ENCODE assay signal across 8 cellular contexts in the genomic region with DNA sequence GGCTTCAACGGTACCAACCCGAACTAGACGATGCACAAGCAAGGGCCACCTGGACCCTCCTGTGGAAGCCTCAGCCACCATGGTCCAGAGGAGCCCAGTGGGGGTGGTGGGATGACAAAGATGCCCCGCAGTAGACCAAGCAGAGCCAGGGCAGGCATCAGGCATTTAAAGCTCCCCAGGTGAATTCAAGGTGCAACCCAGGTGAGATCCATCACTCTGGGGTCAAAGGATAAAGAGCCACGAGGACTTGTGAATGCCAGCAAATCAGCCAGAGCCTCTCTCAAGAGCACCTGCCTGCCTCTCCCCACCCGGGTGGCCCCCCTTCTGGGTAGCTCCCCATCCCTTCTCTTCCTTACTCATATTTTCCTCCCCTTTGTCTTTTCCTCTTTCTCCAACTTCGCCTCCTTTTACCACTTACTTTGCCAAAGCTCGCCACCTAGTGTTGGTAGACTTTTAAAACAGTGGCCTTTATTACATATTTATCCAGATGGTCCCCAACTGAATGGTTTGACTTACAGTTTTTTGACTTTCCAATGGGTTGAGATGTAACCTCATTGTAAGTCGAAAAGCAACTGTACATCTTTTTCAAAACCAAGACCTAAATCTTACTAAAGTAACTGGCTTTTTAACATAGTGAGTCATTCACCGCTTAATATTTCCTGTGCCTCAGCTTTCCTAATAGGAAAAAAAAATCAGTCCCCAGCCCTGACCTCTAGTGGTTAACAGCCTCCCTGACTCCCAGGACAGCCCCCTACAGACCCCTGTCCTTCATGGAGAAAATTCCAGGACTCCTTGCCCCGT. TPM values are rescaled to one million over a fixed set of nuclear protein-coding genes. Genes with fewer than 3 reads are reported as not detected.
A peak's percentile ranks its signal among the peaks of the same experiment; 100 is the strongest.
DNase-seq lines count a peak whose midpoint lies in the region; ATAC-seq and TF ChIP-seq lines count a peak whose summit lies in the region.

No MANE protein-coding gene starts in this region.

- H3K9me2 ChIP-seq in hepatocyte (replicated peaks; ENCODE audit: insufficient read depth) = no peaks in the 10 kb centered on the region

- no peaks in the 10 kb centered on the region for H3K79me2 ChIP-seq in hepatocyte

- H3K36me3 ChIP-seq in ascending aorta (no peaks in the 10 kb centered on the region), hepatocyte (replicated peaks; ENCODE audit: insufficient read depth, low read depth) (no peaks in the 10 kb centered on the region)

- H3K27me3 ChIP-seq in ascending aorta (no peaks in the 10 kb centered on the region), hepatocyte (no peaks in the 10 kb centered on the region)

- no peak overlapping the region for H2AFZ ChIP-seq in hepatocyte

- WGBS in hepatocyte (ENCODE audit: low lambda C conversion rate, missing lambda C conversion rate) = 49% methylated on average over 11 of the region's 11 CpGs

- ATAC-seq in GM19324 (IDR thresholded peaks at IDR 0.05; ENCODE audit: low FRiP score, unreplicated experiment) = no peak
- no peak for ATAC-seq in GM21423 (IDR thresholded peaks at IDR 0.05; ENCODE audit: unreplicated experiment)

- DNase-seq in AG09319 (ENCODE audit: extremely low read depth, low read depth) (no peak), GM04504 (ENCODE audit: low read depth) (peak; percentile 24), NCI-H460 (ENCODE audit: extremely low read depth, low read depth) (peak; percentile 33), ascending aorta (ENCODE audit: low spot score in 2 of 2) (peak in 1 of 2 donors; percentile 61), hepatocyte (ENCODE audit: low spot score) (peak; percentile 69), stromal cell of bone marrow (ENCODE audit: low read depth) (peak; percentile 46)

- H3K27ac ChIP-seq in ascending aorta (no peak overlapping the region), hepatocyte (no peak overlapping the region)

- intact Hi-C loops in ascending aorta (cut with DNase I) = loop anchor here (2.0 kb wide), 1 partner anchor 149 kb away; no protein-coding TSS in a partner anchor

- H3K4me1 ChIP-seq in ascending aorta (no peaks in the 10 kb centered on the region), hepatocyte (ENCODE audit: insufficient read depth) (no peaks in the 10 kb centered on the region)

- no peak overlapping the region for H3K4me3 ChIP-seq in ascending aorta
- H3K4me3 ChIP-seq in hepatocyte = no peak overlapping the region

- no peak overlapping the region for H3K4me2 ChIP-seq in hepatocyte

- no peaks in the 10 kb centered on the region for H3K9me3 ChIP-seq in ascending aorta
- no peaks in the 10 kb centered on the region for H3K9me3 ChIP-seq in hepatocyte (ENCODE audit: low read depth)

- no peaks in the 10 kb centered on the region for H4K20me1 ChIP-seq in hepatocyte (ENCODE audit: insufficient read depth, poor library complexity, severe bottlenecking)

- peak; percentile 70 for TF ChIP-seq CTCF in AG09319 (IDR thresholded peaks at IDR 0.05; ENCODE audit: low read depth, low read length)
- peak; percentile 18 to 55 (median 43) for TF ChIP-seq CTCF in ascending aorta (IDR thresholded peaks at IDR 0.05)
- peak; percentile 60 for TF ChIP-seq CTCF in hepatocyte (IDR thresholded peaks at IDR 0.05; ENCODE audit: poor library complexity)

RNA-seq across cellular contexts. Expression of a gene that starts 18.8 kb away (rescaled TPM):
- total RNA-seq in NCI-H460 (2014; rRNA removed; shearing (Covaris generic)) = not detected in 2 replicates
- polyA plus RNA-seq in NCI-H460 (2014; cell fraction: nucleus; rRNA removed) = not detected in 2 replicates
- total RNA-seq in ascending aorta (not detected), hepatocyte (0.96 and 1.1 TPM in 2 replicates)
- 2.2 and 3.8 TPM in 2 replicates for polyA plus RNA-seq in hepatocyte

RNA-seq across cellular contexts. Expression of a gene that starts 43.3 kb away (rescaled TPM):
- not detected in 2 replicates for total RNA-seq in NCI-H460 (2014; rRNA removed; shearing (Covaris generic))
- not detected in 2 replicates for polyA plus RNA-seq in NCI-H460 (2014; cell fraction: nucleus; rRNA removed)
- total RNA-seq in ascending aorta = not detected
- total RNA-seq in hepatocyte = 0.04 and 0.17 TPM in 2 replicates
- 0.21 TPM in 1 of 2 replicates, not detected in the other for polyA plus RNA-seq in hepatocyte
